ENCODE assay signal across 1 cellular context in the genomic region with DNA sequence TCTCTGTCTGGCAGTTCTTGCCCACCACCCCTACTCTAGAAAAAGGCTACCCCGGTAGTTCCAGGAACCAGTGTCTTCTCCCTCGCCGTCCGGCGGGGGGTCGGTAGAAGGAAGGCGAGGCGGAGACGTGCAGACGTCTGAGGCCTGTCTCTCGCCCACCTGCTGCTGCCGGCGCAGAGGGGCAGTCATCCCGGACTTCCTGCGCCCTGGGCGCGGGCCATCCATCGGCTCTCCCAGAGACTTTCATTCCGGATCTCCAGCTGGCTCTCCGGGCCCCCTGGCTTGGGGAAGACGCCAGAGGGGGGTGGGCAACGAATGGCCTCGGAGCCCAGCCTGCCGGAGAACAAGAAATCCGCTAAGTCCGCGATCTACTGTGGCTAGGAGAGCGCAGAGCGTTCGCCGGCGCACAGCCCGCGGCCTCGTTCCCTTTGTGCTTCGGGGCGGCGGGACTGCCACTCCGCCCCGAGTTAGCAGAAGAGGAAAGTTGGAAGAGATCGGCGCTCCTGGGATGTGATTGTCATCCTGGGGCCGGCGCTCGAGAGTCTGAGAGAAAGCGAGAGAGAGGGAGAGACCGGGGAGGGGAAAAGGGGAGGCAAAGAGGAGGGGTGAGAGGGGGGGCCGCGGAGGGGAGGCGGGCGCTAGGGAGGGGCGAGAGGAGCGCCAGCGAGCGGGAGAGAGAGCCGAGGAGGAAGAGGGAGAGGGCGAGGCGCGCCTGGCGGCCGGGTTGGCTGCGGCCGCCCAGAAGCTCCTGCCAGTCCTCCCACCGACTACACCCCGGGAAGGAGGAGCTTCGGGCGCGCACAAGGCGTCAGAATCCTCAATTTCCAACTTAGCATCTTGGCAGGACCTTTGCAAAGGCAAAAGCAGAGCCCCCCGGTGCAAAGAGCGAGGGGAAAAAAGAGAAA.
TF ChIP-seq lines count a peak whose summit lies in the region.

Gene IRX5, plus strand, starts transcription at position 832 of the 905 bp plus-strand sequence. CDS start 334 bp downstream, outside the sequence.

TF ChIP-seq in A549, 52 proteins besides CTCF, POLR2A, EP300 and RAD21 (continued from another document):
- TF ChIP-seq, protein P1, sequence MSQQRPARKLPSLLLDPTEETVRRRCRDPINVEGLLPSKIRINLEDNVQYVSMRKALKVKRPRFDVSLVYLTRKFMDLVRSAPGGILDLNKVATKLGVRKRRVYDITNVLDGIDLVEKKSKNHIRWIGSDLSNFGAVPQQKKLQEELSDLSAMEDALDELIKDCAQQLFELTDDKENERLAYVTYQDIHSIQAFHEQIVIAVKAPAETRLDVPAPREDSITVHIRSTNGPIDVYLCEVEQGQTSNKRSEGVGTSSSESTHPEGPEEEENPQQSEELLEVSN (IDR thresholded peaks at IDR 0.05; ENCODE audit: borderline replicate concordance, low read depth), result no peak
- TF ChIP-seq FOSB (CRISPR knock-in tag; IDR thresholded peaks at IDR 0.05) (no peak), KDM1A (IDR thresholded peaks at IDR 0.05; ENCODE audit: low read depth) (no peak), CEBPB (IDR thresholded peaks at IDR 0.05) (no peak), MAZ (IDR thresholded peaks at IDR 0.05; ENCODE audit: borderline replicate concordance, low read depth, low read length) (peak; percentile 97), TP53 (CRISPR knock-in tag; IDR thresholded peaks at IDR 0.05) (no peak), HOXB5 (CRISPR knock-in tag; IDR thresholded peaks at IDR 0.05) (no peak), FOSL2 (IDR thresholded peaks at IDR 0.05) (no peak), FOSL2 (CRISPR knock-in tag; IDR thresholded peaks at IDR 0.05) (no peak), CHD2 (IDR thresholded peaks at IDR 0.05; ENCODE audit: low read length, partially characterized antibody) (no peak), NFE2L2 (conservative IDR thresholded peaks at IDR 0.05; ENCODE audit: low read length) (no peak), EHMT2 (IDR thresholded peaks at IDR 0.05; ENCODE audit: low read depth) (no peak), MYC (IDR thresholded peaks at IDR 0.05; ENCODE audit: borderline replicate concordance, low read length) (no peak), HOXB13 (CRISPR knock-in tag; IDR thresholded peaks at IDR 0.05; ENCODE audit: low read depth) (no peak), HDAC2 (IDR thresholded peaks at IDR 0.05) (0 out of 2 replicates have a peak, but pooled peaks have one; percentile 21), JUN (IDR thresholded peaks at IDR 0.05) (no peak), POLR2AphosphoS2 (conservative IDR thresholded peaks at IDR 0.05; ENCODE audit: low read length) (no peak), RFX5 (IDR thresholded peaks at IDR 0.05) (no peak), ZNF302 (CRISPR knock-in tag; IDR thresholded peaks at IDR 0.05) (no peak), FOXS1 (CRISPR knock-in tag; IDR thresholded peaks at IDR 0.05) (no peak)
- TF ChIP-seq, protein P2, sequence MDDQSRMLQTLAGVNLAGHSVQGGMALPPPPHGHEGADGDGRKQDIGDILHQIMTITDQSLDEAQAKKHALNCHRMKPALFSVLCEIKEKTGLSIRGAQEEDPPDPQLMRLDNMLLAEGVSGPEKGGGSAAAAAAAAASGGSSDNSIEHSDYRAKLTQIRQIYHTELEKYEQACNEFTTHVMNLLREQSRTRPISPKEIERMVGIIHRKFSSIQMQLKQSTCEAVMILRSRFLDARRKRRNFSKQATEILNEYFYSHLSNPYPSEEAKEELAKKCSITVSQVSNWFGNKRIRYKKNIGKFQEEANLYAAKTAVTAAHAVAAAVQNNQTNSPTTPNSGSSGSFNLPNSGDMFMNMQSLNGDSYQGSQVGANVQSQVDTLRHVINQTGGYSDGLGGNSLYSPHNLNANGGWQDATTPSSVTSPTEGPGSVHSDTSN (IDR thresholded peaks at IDR 0.05), result no peak
- TF ChIP-seq, protein P3, sequence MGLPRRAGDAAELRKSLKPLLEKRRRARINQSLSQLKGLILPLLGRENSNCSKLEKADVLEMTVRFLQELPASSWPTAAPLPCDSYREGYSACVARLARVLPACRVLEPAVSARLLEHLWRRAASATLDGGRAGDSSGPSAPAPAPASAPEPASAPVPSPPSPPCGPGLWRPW (IDR thresholded peaks at IDR 0.05), result no peak
- TF ChIP-seq, protein P4, sequence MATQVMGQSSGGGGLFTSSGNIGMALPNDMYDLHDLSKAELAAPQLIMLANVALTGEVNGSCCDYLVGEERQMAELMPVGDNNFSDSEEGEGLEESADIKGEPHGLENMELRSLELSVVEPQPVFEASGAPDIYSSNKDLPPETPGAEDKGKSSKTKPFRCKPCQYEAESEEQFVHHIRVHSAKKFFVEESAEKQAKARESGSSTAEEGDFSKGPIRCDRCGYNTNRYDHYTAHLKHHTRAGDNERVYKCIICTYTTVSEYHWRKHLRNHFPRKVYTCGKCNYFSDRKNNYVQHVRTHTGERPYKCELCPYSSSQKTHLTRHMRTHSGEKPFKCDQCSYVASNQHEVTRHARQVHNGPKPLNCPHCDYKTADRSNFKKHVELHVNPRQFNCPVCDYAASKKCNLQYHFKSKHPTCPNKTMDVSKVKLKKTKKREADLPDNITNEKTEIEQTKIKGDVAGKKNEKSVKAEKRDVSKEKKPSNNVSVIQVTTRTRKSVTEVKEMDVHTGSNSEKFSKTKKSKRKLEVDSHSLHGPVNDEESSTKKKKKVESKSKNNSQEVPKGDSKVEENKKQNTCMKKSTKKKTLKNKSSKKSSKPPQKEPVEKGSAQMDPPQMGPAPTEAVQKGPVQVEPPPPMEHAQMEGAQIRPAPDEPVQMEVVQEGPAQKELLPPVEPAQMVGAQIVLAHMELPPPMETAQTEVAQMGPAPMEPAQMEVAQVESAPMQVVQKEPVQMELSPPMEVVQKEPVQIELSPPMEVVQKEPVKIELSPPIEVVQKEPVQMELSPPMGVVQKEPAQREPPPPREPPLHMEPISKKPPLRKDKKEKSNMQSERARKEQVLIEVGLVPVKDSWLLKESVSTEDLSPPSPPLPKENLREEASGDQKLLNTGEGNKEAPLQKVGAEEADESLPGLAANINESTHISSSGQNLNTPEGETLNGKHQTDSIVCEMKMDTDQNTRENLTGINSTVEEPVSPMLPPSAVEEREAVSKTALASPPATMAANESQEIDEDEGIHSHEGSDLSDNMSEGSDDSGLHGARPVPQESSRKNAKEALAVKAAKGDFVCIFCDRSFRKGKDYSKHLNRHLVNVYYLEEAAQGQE (IDR thresholded peaks at IDR 0.05), result 0 out of 2 replicates have a peak, but pooled peaks have one; percentile 9
